Comparison of ENCODE assay signal across 38 cellular contexts in the genomic region with DNA sequence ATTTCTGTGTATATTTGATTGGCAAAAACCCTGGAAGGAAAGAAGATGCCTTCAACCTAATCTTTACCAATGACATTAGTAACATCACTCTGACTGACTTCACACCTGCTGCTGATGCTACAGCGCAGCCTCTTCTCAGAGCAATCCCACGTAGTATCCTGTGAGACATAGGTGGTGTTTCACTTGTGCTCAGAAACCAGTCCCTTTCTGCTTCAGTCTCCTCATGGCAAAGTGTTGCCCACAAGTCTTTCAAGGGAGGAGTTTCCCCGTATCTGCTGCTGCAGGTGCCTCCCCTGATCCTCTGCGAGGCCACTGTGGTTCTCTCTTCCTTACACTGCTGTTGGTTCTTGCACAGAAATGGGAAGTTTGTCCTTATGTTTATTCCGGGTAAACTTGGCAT.
"Had no signal": no experiment of that assay in that cellular context is flagged by ENCODE, and none has a peak within 500 bp of the region (broad histone marks: within the 10 kb centered on the region; RNA-seq: fewer than 3 reads in every experiment).

No MANE protein-coding gene starts in this region.

- H3K27me3 ChIP-seq: ascending aorta, breast epithelium, MG63, Peyer's patch had no signal

- H3K27me3 Mint-ChIP-seq: activated CD4-positive, alpha-beta T cell treated with anti-CD3 and anti-CD28 coated beads, Interleukin-2, amount 10 ng/mL, durations not matched to agents 24 days and 14 days; activated naive CD8-positive, alpha-beta T cell had no signal

- H3K27ac ChIP-seq: ascending aorta, breast epithelium, Peyer's patch, RWPE1, WERI-Rb-1 had no signal

- H3K4me3 Mint-ChIP-seq: activated CD4-positive, alpha-beta T cell treated with anti-CD3 and anti-CD28 coated beads, Interleukin-2, amount 10 ng/mL, durations not matched to agents 24 days and 14 days; activated CD8-positive, alpha-beta memory T cell treated with anti-CD3 and anti-CD28 coated beads, Interleukin-2, amount 10 ng/mL, durations not matched to agents 7 days and 5 days; activated naive CD8-positive, alpha-beta T cell had no signal

- DNase-seq: activated CD4-positive, alpha-beta T cell treated with anti-CD3 and anti-CD28 coated beads for 1 hour; activated CD4-positive, alpha-beta T cell treated with anti-CD3 and anti-CD28 coated beads, Interleukin-2, amount 10 ng/mL, durations not matched to agents 24 days and 14 days; activated CD4-positive, alpha-beta T cell treated with anti-CD3 and anti-CD28 coated beads, Interleukin-2, amount 50 U/mL, for 4 hours; activated CD4-positive, CD25-positive, alpha-beta regulatory T cell; activated CD8-positive, alpha-beta memory T cell treated with anti-CD3 and anti-CD28 coated beads for 24 hours; activated CD8-positive, alpha-beta memory T cell treated with anti-CD3 and anti-CD28 coated beads, Interleukin-2, amount 10 ng/mL, durations not matched to agents 7 days and 5 days; activated CD8-positive, alpha-beta memory T cell treated with anti-CD3 and anti-CD28 coated beads, Interleukin-2, amount 50 U/mL, for 48 hours; activated effector memory CD4-positive, alpha-beta T cell treated with Interleukin-2 at 50 U/mL for 16 hours; activated T-cell treated with anti-CD3 and anti-CD28 coated beads, Interleukin-2, amount 50 U/mL, for 48 hours; amygdala; caudate nucleus; cerebellar nuclear complex; Kasumi-1; KG1; MG63; NCI-H1048; NCI-H1105 treated with DMSO at 0.1 percent for 48 hours; NCI-H1436; NCI-H1694; NCI-H1930; NCI-H2081 treated with DMSO at 0.1 percent for 48 hours; NCI-H226; NCI-H446 treated with DMSO at 0.1 percent for 48 hours; NCI-H524 treated with DMSO at 0.1 percent for 48 hours; NK-92 treated with Interleukin-12 subunit alpha and Interleukin-12 subunit beta, amount 100 ng/mL, for 24 hours; PC-3; Peyer's patch; SIG-M5; SW 1271; T-helper 1 cell; T-helper 2 cell; T-helper 9 cell; WERI-Rb-1 had no signal

- H3K9me3 ChIP-seq: Peyer's patch had no signal

- H3K36me3 ChIP-seq: ascending aorta, breast epithelium, MG63, Peyer's patch, WERI-Rb-1 had no signal

- H3K4me1 Mint-ChIP-seq: activated CD4-positive, alpha-beta T cell treated with anti-CD3 and anti-CD28 coated beads, Interleukin-2, amount 10 ng/mL, durations not matched to agents 24 days and 14 days; activated CD8-positive, alpha-beta memory T cell treated with anti-CD3 and anti-CD28 coated beads, Interleukin-2, amount 10 ng/mL, durations not matched to agents 7 days and 5 days had no signal

- H3K27ac Mint-ChIP-seq: activated CD4-positive, alpha-beta T cell treated with anti-CD3 and anti-CD28 coated beads, Interleukin-2, amount 10 ng/mL, durations not matched to agents 24 days and 14 days; activated CD8-positive, alpha-beta memory T cell treated with anti-CD3 and anti-CD28 coated beads, Interleukin-2, amount 10 ng/mL, durations not matched to agents 7 days and 5 days; activated naive CD8-positive, alpha-beta T cell had no signal

- H3K36me3 Mint-ChIP-seq: activated CD8-positive, alpha-beta memory T cell treated with anti-CD3 and anti-CD28 coated beads, Interleukin-2, amount 10 ng/mL, durations not matched to agents 7 days and 5 days had no signal

- ATAC-seq: activated CD8-positive, alpha-beta memory T cell treated with anti-CD3 and anti-CD28 coated beads, Interleukin-2, amount 10 ng/mL, durations not matched to agents 7 days and 5 days; Right ventricle myocardium inferior had no signal

- H3K4me1 ChIP-seq: ascending aorta, breast epithelium, Peyer's patch had no signal

- H3K4me3 ChIP-seq: ascending aorta, breast epithelium, MG63, Peyer's patch had no signal
